25 cellular contexts compared by ENCODE assay signal in genomic region chr2:10165282-10165681, GRCh38.
"Had no signal": no experiment of that assay in that cellular context is flagged by ENCODE, and none has a peak within 500 bp of the region (broad histone marks: within the 10 kb centered on the region; RNA-seq: fewer than 3 reads in every experiment).

No MANE protein-coding gene starts in this region.

- H3K27ac Mint-ChIP-seq: activated CD4-positive, alpha-beta T cell treated with anti-CD3 and anti-CD28 coated beads, Interleukin-2, amount 10 ng/mL, durations not matched to agents 24 days and 14 days; activated CD8-positive, alpha-beta T cell treated with anti-CD3 and anti-CD28 coated beads for 36 hours; activated naive CD4-positive, alpha-beta T cell treated with anti-CD3 and anti-CD28 coated beads for 36 hours; natural killer cell treated with Interleukin-12 subunit alpha and Interleukin-12 subunit beta and Interleukin-15 and Interleukin-18, amount 100 ng/mL, for 72 hours; progenitor cell of endocrine pancreas; stimulated activated naive CD8-positive, alpha-beta T cell treated with anti-CD3 and anti-CD28 coated beads, Interleukin-15, Interleukin-2, amounts not matched to agents 100 ng/mL and 50 ng/mL, for 24 hours; T-helper 1 cell treated with Interleukin-12 subunit alpha and Interleukin-12 subunit beta and Interleukin-4 antibody, amounts not matched to agents 30 μg/mL and 1 μg/mL, for 36 hours had no signal

- ATAC-seq: activated CD8-positive, alpha-beta T cell treated with anti-CD3 and anti-CD28 coated beads for 36 hours; left cardiac atrium; left ventricle myocardium superior; mucosa of descending colon; natural killer cell treated with Interleukin-12 subunit alpha and Interleukin-12 subunit beta and Interleukin-15 and Interleukin-18, amount 100 ng/mL, for 72 hours; right lobe of liver had no signal

- H3K9me3 Mint-ChIP-seq: activated CD4-positive, alpha-beta T cell treated with anti-CD3 and anti-CD28 coated beads, Interleukin-2, amount 10 ng/mL, durations not matched to agents 24 days and 14 days; activated CD8-positive, alpha-beta T cell treated with anti-CD3 and anti-CD28 coated beads for 36 hours; activated naive CD4-positive, alpha-beta T cell treated with anti-CD3 and anti-CD28 coated beads for 36 hours; natural killer cell treated with Interleukin-12 subunit alpha and Interleukin-12 subunit beta and Interleukin-15 and Interleukin-18, amount 100 ng/mL, for 72 hours; stimulated activated naive CD8-positive, alpha-beta T cell treated with anti-CD3 and anti-CD28 coated beads, Interleukin-15, Interleukin-2, amounts not matched to agents 100 ng/mL and 50 ng/mL, for 24 hours; T-helper 1 cell treated with Interleukin-12 subunit alpha and Interleukin-12 subunit beta and Interleukin-4 antibody, amounts not matched to agents 30 μg/mL and 1 μg/mL, for 36 hours had no signal

- H3K4me1 ChIP-seq: right lobe of liver had no signal

- DNase-seq: activated CD4-positive, alpha-beta T cell treated with anti-CD3 and anti-CD28 coated beads, Interleukin-2, amount 10 ng/mL, durations not matched to agents 24 days and 14 days; activated CD4-positive, CD25-positive, alpha-beta regulatory T cell treated with anti-CD3 and anti-CD28 coated beads, Interleukin-2, amount 50 U/mL, for 72 hours; activated CD8-positive, alpha-beta T cell treated with anti-CD3 and anti-CD28 coated beads for 36 hours; activated effector memory CD4-positive, alpha-beta T cell treated with anti-CD3 and anti-CD28 coated beads, Interleukin-2, amount 50 U/mL, for 16 hours; activated naive CD4-positive, alpha-beta T cell treated with anti-CD3 and anti-CD28 coated beads for 36 hours; colonic mucosa; effector CD8-positive, alpha-beta T cell; left cardiac atrium; left ventricle myocardium superior; mucosa of descending colon; ovary; stimulated activated CD4-positive, alpha-beta T cell treated with anti-CD3 and anti-CD28 coated beads, Interleukin-12 subunit alpha, Interleukin-12 subunit beta, amount 100 ng/mL, for 4 hours; stimulated activated CD4-positive, alpha-beta T cell treated with anti-CD3 and anti-CD28 coated beads, Interleukin-4, amount 100 ng/mL, for 1 hour; SW 1271; trophoblast cell had no signal

- H3K36me3 ChIP-seq: colonic mucosa, ovary, right lobe of liver, thoracic aorta had no signal

- H3K27me3 Mint-ChIP-seq: activated CD4-positive, alpha-beta T cell treated with anti-CD3 and anti-CD28 coated beads, Interleukin-2, amount 10 ng/mL, durations not matched to agents 24 days and 14 days; activated CD8-positive, alpha-beta T cell treated with anti-CD3 and anti-CD28 coated beads for 36 hours; natural killer cell treated with Interleukin-12 subunit alpha and Interleukin-12 subunit beta and Interleukin-15 and Interleukin-18, amount 100 ng/mL, for 72 hours; progenitor cell of endocrine pancreas; stimulated activated naive CD8-positive, alpha-beta T cell treated with anti-CD3 and anti-CD28 coated beads, Interleukin-15, Interleukin-2, amounts not matched to agents 100 ng/mL and 50 ng/mL, for 24 hours had no signal

- FAIRE-seq: frontal cortex, keratinocyte, urothelium cell line had no signal

- H3K27me3 ChIP-seq: colonic mucosa, hepatocyte, ovary, right lobe of liver had no signal

- H3K36me3 Mint-ChIP-seq: natural killer cell treated with Interleukin-12 subunit alpha and Interleukin-12 subunit beta and Interleukin-15 and Interleukin-18, amount 100 ng/mL, for 72 hours had no signal

- H3K4me2 ChIP-seq: hepatocyte had no signal

- H3K27ac ChIP-seq: colonic mucosa, hepatocyte, ovary, right lobe of liver, thoracic aorta had no signal

- H3K79me2 ChIP-seq: hepatocyte had no signal

- H3K4me3 Mint-ChIP-seq: activated CD4-positive, alpha-beta T cell treated with anti-CD3 and anti-CD28 coated beads, Interleukin-2, amount 10 ng/mL, durations not matched to agents 24 days and 14 days; activated CD8-positive, alpha-beta T cell treated with anti-CD3 and anti-CD28 coated beads for 36 hours; activated naive CD4-positive, alpha-beta T cell treated with anti-CD3 and anti-CD28 coated beads for 36 hours; natural killer cell treated with Interleukin-12 subunit alpha and Interleukin-12 subunit beta and Interleukin-15 and Interleukin-18, amount 100 ng/mL, for 72 hours; stimulated activated naive CD8-positive, alpha-beta T cell treated with anti-CD3 and anti-CD28 coated beads, Interleukin-15, Interleukin-2, amounts not matched to agents 100 ng/mL and 50 ng/mL, for 24 hours; T-helper 1 cell treated with Interleukin-12 subunit alpha and Interleukin-12 subunit beta and Interleukin-4 antibody, amounts not matched to agents 30 μg/mL and 1 μg/mL, for 36 hours had no signal

- H2AFZ ChIP-seq: hepatocyte had no signal

- H3K9me3 ChIP-seq: colonic mucosa, mucosa of descending colon, ovary, right lobe of liver, thoracic aorta had no signal

- H3K4me3 ChIP-seq: colonic mucosa, hepatocyte, mucosa of descending colon, ovary, right lobe of liver, thoracic aorta had no signal
